In the genomic region with DNA sequence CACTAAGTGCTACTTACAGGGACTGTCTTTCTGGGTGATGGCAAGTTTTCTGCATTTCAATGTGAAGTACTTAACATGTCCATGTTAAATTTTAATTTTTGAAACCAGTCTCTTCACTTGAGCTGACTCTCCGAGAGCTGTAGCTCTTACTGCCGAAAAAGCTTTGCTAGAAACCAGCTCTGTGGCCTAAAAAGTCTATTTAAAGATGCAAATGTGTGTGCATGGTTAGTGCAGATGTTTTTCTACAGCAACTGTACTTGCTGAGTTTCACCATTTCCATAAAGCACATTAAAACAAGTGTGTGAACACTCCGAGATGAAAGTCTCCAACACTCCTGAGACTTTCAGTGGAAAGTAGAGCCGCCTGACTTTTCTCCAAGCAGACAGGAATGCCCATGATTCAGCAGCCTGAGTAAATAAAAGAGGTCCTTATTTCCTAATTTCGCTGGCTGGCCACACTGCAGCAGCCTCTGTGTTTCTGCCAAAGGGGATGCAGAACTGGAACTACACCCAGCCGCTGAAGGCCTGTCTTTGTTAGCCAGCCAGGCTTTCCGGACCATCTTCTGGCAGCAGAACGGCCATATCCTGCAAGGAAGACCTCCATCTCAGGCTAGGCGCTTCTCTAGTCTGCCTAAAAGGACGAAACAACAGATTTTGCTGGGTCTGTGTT, we compare ENCODE assay signal across 8 cellular contexts.
DNase-seq lines count a peak whose midpoint lies in the region; ATAC-seq, FAIRE-seq and TF ChIP-seq lines count a peak whose summit lies in the region.

No MANE protein-coding gene starts in this region.

- 66% methylated on average over 10 of the region's 10 CpGs for WGBS in hepatocyte (ENCODE audit: low lambda C conversion rate, missing lambda C conversion rate)
- 12 to 42% (median 28%) methylated on average over 10 of the region's 10 CpGs for WGBS in stomach, 5 donors

- no peak for ATAC-seq in HG02763 (IDR thresholded peaks at IDR 0.05; ENCODE audit: unreplicated experiment)

- peaks cover 12% of the 10 kb centered on the region for H3K36me3 Mint-ChIP-seq in astrocyte (ENCODE audit: low read depth, unreplicated experiment)

- H3K4me2 ChIP-seq in astrocyte (ENCODE audit: low read length) (peak overlapping the region; percentile 78), hepatocyte (no peak overlapping the region)

- H3K36me3 ChIP-seq in astrocyte (ENCODE audit: insufficient read depth, low read length) (no peaks in the 10 kb centered on the region), hepatocyte (replicated peaks; ENCODE audit: insufficient read depth, low read depth) (no peaks in the 10 kb centered on the region), stomach (peaks cover 0 to 10% (median 5%) of the 10 kb centered on the region in 4 donors)

- H4K20me1 ChIP-seq in astrocyte (ENCODE audit: insufficient read depth, low read length) (no peaks in the 10 kb centered on the region), hepatocyte (ENCODE audit: insufficient read depth, poor library complexity, severe bottlenecking) (no peaks in the 10 kb centered on the region)

- H3K27me3 Mint-ChIP-seq in astrocyte (ENCODE audit: low read depth, unreplicated experiment) = no peaks in the 10 kb centered on the region

- H2AFZ ChIP-seq in astrocyte (ENCODE audit: low read depth, low read length) = peak overlapping the region; percentile 62
- no peak overlapping the region for H2AFZ ChIP-seq in hepatocyte

- H3K9me3 Mint-ChIP-seq in astrocyte (ENCODE audit: unreplicated experiment) = no peaks in the 10 kb centered on the region

- H3K27ac ChIP-seq in astrocyte (ENCODE audit: low read depth, low read length) = peak overlapping the region; percentile 51
- peak overlapping the region; percentile 10 for H3K27ac ChIP-seq in hepatocyte
- H3K27ac ChIP-seq in stomach = peak overlapping the region in 4 of 5 donors; percentile 41 to 73 (median 67)

- H3K4me1 Mint-ChIP-seq in astrocyte (ENCODE audit: low read depth, unreplicated experiment) = peaks cover 23% of the 10 kb centered on the region

- H3K9ac ChIP-seq in astrocyte (ENCODE audit: low read length) = peak overlapping the region; percentile 35

- H3K27me3 ChIP-seq in astrocyte (ENCODE audit: insufficient read depth, low read length) (no peaks in the 10 kb centered on the region), hepatocyte (no peaks in the 10 kb centered on the region), stomach (no peaks in the 10 kb centered on the region)

- no peak for FAIRE-seq in astrocyte (lab: Jason Lieb, UNC)
- FAIRE-seq in H54 (lab: Jason Lieb, UNC) = no peak

- TF ChIP-seq CTCF in astrocyte (IDR thresholded peaks at IDR 0.05; ENCODE audit: insufficient read depth, low read depth, low read length) (no peak), hepatocyte (IDR thresholded peaks at IDR 0.05; ENCODE audit: poor library complexity) (no peak), stomach (IDR thresholded peaks at IDR 0.05) (no peak)

- H3K79me2 ChIP-seq in astrocyte (ENCODE audit: insufficient read depth, low read length) = no peaks in the 10 kb centered on the region
- H3K79me2 ChIP-seq in hepatocyte = no peaks in the 10 kb centered on the region

- TF ChIP-seq POLR2A in stomach (IDR thresholded peaks at IDR 0.05) = no peak
- TF ChIP-seq POLR2A in H54 (IDR thresholded peaks at IDR 0.05; ENCODE audit: low read depth, low read length) = no peak

- peak overlapping the region; percentile 6 for H3K27ac Mint-ChIP-seq in astrocyte (ENCODE audit: unreplicated experiment)

- no peak for TF ChIP-seq EP300 in stomach (IDR thresholded peaks at IDR 0.05)

- no peaks in the 10 kb centered on the region for H3K9me3 ChIP-seq in astrocyte (ENCODE audit: insufficient read depth, low read depth, low read length)
- no peaks in the 10 kb centered on the region for H3K9me3 ChIP-seq in hepatocyte (ENCODE audit: low read depth)
- no peaks in the 10 kb centered on the region for H3K9me3 ChIP-seq in stomach

- H3K4me1 ChIP-seq in astrocyte (ENCODE audit: insufficient read depth, low read length) (peaks cover 13% of the 10 kb centered on the region), hepatocyte (ENCODE audit: insufficient read depth) (peaks cover 19% of the 10 kb centered on the region), stomach (peaks cover 0 to 47% (median 20%) of the 10 kb centered on the region in 4 donors)

- no peaks in the 10 kb centered on the region for H3K9me2 ChIP-seq in hepatocyte (replicated peaks; ENCODE audit: insufficient read depth)

- DNase-seq in H4 (ENCODE audit: low spot score) (peak; percentile 50), astrocyte (ENCODE audit: low read depth) (peak; percentile 85), hepatocyte (ENCODE audit: low spot score) (peak; percentile 39), stomach (peak; percentile 60), NCI-H82 treated with DMSO at 0.1 percent for 48 hours (lab: John Stamatoyannopoulos, UW; ENCODE audit: unreplicated experiment) (no peak), H54 (ENCODE audit: insufficient read length, low spot score) (no peak)
- DNase-seq in activated effector memory CD4-positive, alpha-beta T cell treated with anti-CD3 and anti-CD28 coated beads, Interleukin-2, amount 50 U/mL, for 16 hours = no peak

- H3K4me3 ChIP-seq in astrocyte (ENCODE audit: insufficient read depth, low read depth, low read length) (peak overlapping the region; percentile 22), hepatocyte (no peak overlapping the region), stomach (no peak overlapping the region)

- H3K4me3 Mint-ChIP-seq in astrocyte (ENCODE audit: unreplicated experiment) = no peak overlapping the region

- intact Hi-C loops in stomach (cut with DNase I; ENCODE audit: low total_unique reads) = no loop called here

Comparison
In these comparisons a context has a peak if more than half of its experiments do, and no peak if none do; other contexts are left out.
1. DNase-seq: peak in H4 (single experiment), astrocyte (single experiment), hepatocyte (single experiment) and stomach (single experiment); none in NCI-H82 treated with DMSO at 0.1 percent for 48 hours (single experiment), activated effector memory CD4-positive, alpha-beta T cell treated with anti-CD3 and anti-CD28 coated beads, Interleukin-2, amount 50 U/mL, for 16 hours (single experiment) and H54 (single experiment).
2. H3K27ac ChIP-seq: peak in every context shown above with its lines; median percentile 67 in stomach; 51 in astrocyte; 10 in hepatocyte.